ENCODE assay signal across 10 cellular contexts in genomic region chr3:170420307-170420821, GRCh38. TPM values are rescaled to one million over a fixed set of nuclear protein-coding genes. Genes with fewer than 3 reads are reported as not detected.
DNase-seq lines count a peak whose midpoint lies in the region; ATAC-seq, FAIRE-seq and TF ChIP-seq lines count a peak whose summit lies in the region.
"Had no signal": no experiment of that assay in that cellular context is flagged by ENCODE, and none has a peak within 500 bp of the region (broad histone marks: within the 10 kb centered on the region; RNA-seq: fewer than 3 reads in every experiment).

No MANE protein-coding gene starts in this region.

- H3K27ac ChIP-seq in endothelial cell of umbilical vein (ENCODE audit: insufficient read depth, low read depth, low read length) (peak overlapping the region; percentile 84), thoracic aorta (peak overlapping the region; percentile 19 to 39)
- H3K27ac ChIP-seq: PC-9 had no signal

- H2AFZ ChIP-seq in endothelial cell of umbilical vein (ENCODE audit: low read depth, low read length): peak overlapping the region; percentile 66
- H2AFZ ChIP-seq: PC-9 had no signal

- no peaks in the 10 kb centered on the region for H3K9me1 ChIP-seq in endothelial cell of umbilical vein (replicated peaks; ENCODE audit: control insufficient read depth, extremely low read depth, insufficient read depth, low read length)

- no TSS peak for BruUV-seq in endothelial cell of umbilical vein (replicated peaks; lab: Mats Ljungman, UMichigan)

- H3K36me3 Mint-ChIP-seq in memory B cell: peaks cover 6% of the 10 kb centered on the region

- H3K4me1 ChIP-seq in endothelial cell of umbilical vein (ENCODE audit: control insufficient read depth, extremely low read depth, insufficient read depth, low read length): peaks cover 45% of the 10 kb centered on the region
- H3K4me1 ChIP-seq in thoracic aorta (ENCODE audit: control insufficient read depth in 1 of 2, low read depth in 2 of 2): peaks cover 12 to 34% of the 10 kb centered on the region in 2 donors

- H3K36me3 ChIP-seq in endothelial cell of umbilical vein (ENCODE audit: control insufficient read depth in 2 of 2, extremely low read depth in 1 of 2, insufficient read depth in 2 of 2, low read length in 2 of 2) (peaks cover 0 to 3% of the 10 kb centered on the region in 2 experiments), thoracic aorta (no peaks in the 10 kb centered on the region)

- no peaks in the 10 kb centered on the region for H3K9me3 Mint-ChIP-seq in memory B cell

- H4K20me1 ChIP-seq in endothelial cell of umbilical vein (replicated peaks; ENCODE audit: control insufficient read depth, extremely low read depth, insufficient read depth, low read length): no peaks in the 10 kb centered on the region

- no peak for ATAC-seq in memory B cell (ENCODE audit: low read depth)
- ATAC-seq in thoracic aorta (ENCODE audit: insufficient number of reproducible peaks, low FRiP score, low read depth): no peak
- no peak for ATAC-seq in SK-N-SH treated with all-trans-retinoic acid at 6 μM for 48 hours

- dilution Hi-C loops in endothelial cell of umbilical vein (cut with MboI; ENCODE audit: extremely low pct_ligation_motif_present, low sequenced_read_pairs): no loop called here

- peaks cover 71% of the 10 kb centered on the region for H3K79me2 ChIP-seq in endothelial cell of umbilical vein (ENCODE audit: control insufficient read depth, insufficient read depth, low read length)

- H3K4me2 ChIP-seq in endothelial cell of umbilical vein (ENCODE audit: insufficient read depth, low read length): peak overlapping the region; percentile 83
- H3K4me2 ChIP-seq: PC-9 had no signal

- intact Hi-C loops in endothelial cell of umbilical vein (cut with micrococcal nuclease): no loop called here

- FAIRE-seq in endothelial cell of umbilical vein (lab: Jason Lieb, UNC) (peak; percentile 71), GM12892 (lab: Jason Lieb, UNC) (no peak)
- FAIRE-seq: A204.1 had no signal

- DNase-seq in NCI-H510A treated with DMSO at 0.1 percent for 48 hours (lab: John Stamatoyannopoulos, UW) (peak; percentile 66), NCI-H510A (lab: John Stamatoyannopoulos, UW) (no peak), endothelial cell of umbilical vein (ENCODE audit: low read depth, low spot score) (peak; percentile 55), memory B cell (ENCODE audit: low spot score in 2 of 2) (no peak), thoracic aorta (ENCODE audit: low spot score) (no peak), HCEC 1CT (no peak), GM12892 (ENCODE audit: insufficient read length) (no peak)
- DNase-seq: PC-9 had no signal

- H3K9ac ChIP-seq in endothelial cell of umbilical vein (replicated peaks; ENCODE audit: extremely low read depth, insufficient read depth, low read length): peak overlapping the region; percentile 89

- no peak overlapping the region for H3K27ac Mint-ChIP-seq in memory B cell

- no peaks in the 10 kb centered on the region for H3K9me3 ChIP-seq in endothelial cell of umbilical vein (replicated peaks; ENCODE audit: control insufficient read depth, insufficient read depth, low read length)
- H3K9me3 ChIP-seq in thoracic aorta: no peaks in the 10 kb centered on the region

- H3K4me1 Mint-ChIP-seq in memory B cell: peaks cover 13% of the 10 kb centered on the region

- H3K27me3 ChIP-seq in endothelial cell of umbilical vein (ENCODE audit: control insufficient read depth in 2 of 2, insufficient read depth in 2 of 2, low read length in 2 of 2): no peaks in the 10 kb centered on the region
- no peaks in the 10 kb centered on the region for H3K27me3 ChIP-seq in thoracic aorta (replicated peaks; ENCODE audit: insufficient read depth)

- H3K4me3 ChIP-seq in endothelial cell of umbilical vein (replicated peaks in 1 of 3; ENCODE audit: insufficient read depth in 1 of 3, low read depth in 1 of 3, low read length in 3 of 3) (peak overlapping the region; percentile 55 to 86 (median 65)), thoracic aorta (peak overlapping the region; percentile 75)
- H3K4me3 ChIP-seq: PC-9 had no signal

- H3K4me3 Mint-ChIP-seq in memory B cell: peak overlapping the region; percentile 38

- no peak for TF ChIP-seq CTCF in endothelial cell of umbilical vein (IDR thresholded peaks at IDR 0.05; ENCODE audit: extremely low read depth in 1 of 2, insufficient read depth in 1 of 2, low read depth in 1 of 2, low read length in 2 of 2)
- TF ChIP-seq CTCF in thoracic aorta (IDR thresholded peaks at IDR 0.05): no peak

- POLR2A ChIA-PET in endothelial cell of umbilical vein (lab: Charles Lee): interaction anchor here (0.6 kb wide), 1 partner anchor 18 kb away, joined by 3 read pairs; no protein-coding TSS in a partner anchor

- peaks cover 15% of the 10 kb centered on the region for H3K27me3 Mint-ChIP-seq in memory B cell

- CTCF ChIA-PET in endothelial cell of umbilical vein (lab: Charles Lee): interaction anchor here (0.9 to 1.7 kb wide), 3 partner anchors 10 to 391 kb away, joined by 3 to 17 read pairs (median 6); no protein-coding TSS in a partner anchor

- TF ChIP-seq POLR2A in endothelial cell of umbilical vein (IDR thresholded peaks at IDR 0.05; ENCODE audit: low read depth, low read length): peak; percentile 51
- no peak for TF ChIP-seq POLR2A in GM12892 (IDR thresholded peaks at IDR 0.05; ENCODE audit: low read depth, low read length)

TF ChIP-seq in endothelial cell of umbilical vein, 7 proteins besides CTCF, POLR2A, EP300 and RAD21:
- TF ChIP-seq POLR2AphosphoS5 (IDR thresholded peaks at IDR 0.05; ENCODE audit: insufficient read depth, low read depth, low read length) (peak; percentile 54), FOS (IDR thresholded peaks at IDR 0.05; ENCODE audit: borderline replicate concordance, insufficient read depth, low read length) (no peak)
TF ChIP-seq in endothelial cell of umbilical vein: peak in this region for 1.

TF ChIP-seq in SK-N-SH treated with all-trans-retinoic acid at 6 μM for 48 hours, 23 proteins besides CTCF, POLR2A, EP300 and RAD21:
- TF ChIP-seq ARNTL (CRISPR knock-in tag; IDR thresholded peaks at IDR 0.05; ENCODE audit: borderline replicate concordance, low read depth): no peak
- no peak for TF ChIP-seq CSRNP3 (CRISPR knock-in tag; IDR thresholded peaks at IDR 0.05)
- no peak for TF ChIP-seq OSR1 (CRISPR knock-in tag; IDR thresholded peaks at IDR 0.05)
- TF ChIP-seq TOX (CRISPR knock-in tag; IDR thresholded peaks at IDR 0.05; ENCODE audit: borderline replicate concordance): no peak
- TF ChIP-seq CSDC2 (CRISPR knock-in tag; IDR thresholded peaks at IDR 0.05): no peak
- TF ChIP-seq ZFP30 (CRISPR knock-in tag; IDR thresholded peaks at IDR 0.05): no peak
- no peak for TF ChIP-seq GLIS3 (CRISPR knock-in tag; IDR thresholded peaks at IDR 0.05)
TF ChIP-seq in SK-N-SH treated with all-trans-retinoic acid at 6 μM for 48 hours: peak in this region for 0.

RNA-seq across cellular contexts. Expression of gene CLDN11, which starts 1.7 kb away (rescaled TPM):
- total RNA-seq in endothelial cell of umbilical vein: 344 and 395 TPM in 2 replicates
- polyA plus RNA-seq in endothelial cell of umbilical vein: 147 and 178 TPM in 2 replicates
- polyA plus RNA-seq in endothelial cell of umbilical vein (2011; cell fraction: cytosol; rRNA removed): 142 and 185 TPM in 2 replicates
- polyA plus RNA-seq in endothelial cell of umbilical vein (2011; cell fraction: nucleus; rRNA removed): 63.2 and 65.1 TPM in 2 replicates
- polyA plus RNA-seq in endothelial cell of umbilical vein (2012): 84.8 and 369 TPM in 2 replicates
- 90.8 and 139 TPM in 2 replicates for polyA minus RNA-seq in endothelial cell of umbilical vein
- not detected for polyA minus RNA-seq in endothelial cell of umbilical vein (2011; cell fraction: cytosol; rRNA and poly(A)+ RNA removed)
- polyA minus RNA-seq in endothelial cell of umbilical vein (2011; cell fraction: nucleus; rRNA and poly(A)+ RNA removed): 35.4 and 38.8 TPM in 2 replicates
- 1 to 10 TPM; 2.5 to 2.7 TPM for total RNA-seq in thoracic aorta
- 0.17 TPM for polyA plus RNA-seq in GM12892 (2012; ENCODE audit: missing spikeins)

Comparison
In these comparisons a context has a peak if more than half of its experiments do, and no peak if none do; other contexts are left out.
1. DNase-seq: peak in NCI-H510A treated with DMSO at 0.1 percent for 48 hours (single experiment) and endothelial cell of umbilical vein (single experiment); none in NCI-H510A (single experiment), memory B cell (0 of 2), thoracic aorta (single experiment), HCEC 1CT (single experiment) and GM12892 (single experiment).
2. RNA of gene CLDN11, which starts 1.7 kb away (total RNA-seq): 344 to 395 TPM in endothelial cell of umbilical vein; 2.5 to 2.7 TPM in thoracic aorta; every median in the first group is over 10 times any median in the second.